1 cellular context compared by ENCODE assay signal in the genomic region with DNA sequence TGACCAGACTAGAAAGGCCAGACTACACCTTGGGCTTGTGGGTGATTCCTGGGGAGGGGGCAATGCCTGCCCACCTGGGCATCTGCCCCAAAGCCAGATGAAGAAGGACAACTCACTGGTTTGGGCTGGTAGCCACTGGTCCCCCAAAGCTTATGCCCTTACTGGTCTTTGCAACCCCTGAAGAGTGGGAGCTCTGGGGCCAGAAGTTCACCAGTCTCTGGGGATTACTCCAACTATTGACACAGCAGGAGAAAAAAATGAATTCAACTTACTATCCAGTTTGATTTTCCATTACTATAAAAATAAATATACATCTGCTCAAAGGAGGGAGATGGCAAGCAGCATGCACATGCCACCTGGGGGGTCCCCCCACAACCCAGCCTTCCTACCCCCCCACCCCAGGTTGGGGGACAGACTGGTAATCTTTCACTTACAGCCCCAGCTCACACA.
TF ChIP-seq lines count a peak whose summit lies in the region.

No MANE protein-coding gene starts in this region.

TF ChIP-seq in K562, 482 proteins besides CTCF, POLR2A, EP300 and RAD21:
- TF ChIP-seq NCOA4 (IDR thresholded peaks at IDR 0.05; ENCODE audit: partially characterized antibody), result no peak
- TF ChIP-seq RBBP5 (IDR thresholded peaks at IDR 0.05; ENCODE audit: borderline replicate concordance, insufficient read depth, low read length, poor library complexity, severe bottlenecking), result peak; percentile 3
- TF ChIP-seq, protein P1, sequence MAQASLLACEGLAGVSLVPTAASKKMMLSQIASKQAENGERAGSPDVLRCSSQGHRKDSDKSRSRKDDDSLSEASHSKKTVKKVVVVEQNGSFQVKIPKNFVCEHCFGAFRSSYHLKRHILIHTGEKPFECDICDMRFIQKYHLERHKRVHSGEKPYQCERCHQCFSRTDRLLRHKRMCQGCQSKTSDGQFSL (CRISPR knock-in tag; IDR thresholded peaks at IDR 0.05), result 0 out of 2 replicates have a peak, but pooled peaks have one; percentile 51
- TF ChIP-seq, protein P1 (tag; IDR thresholded peaks at IDR 0.05), result no peak
